Comparison of ENCODE assay signal across 1 cellular context in genomic region chr12:123494124-123494843, GRCh38.
TF ChIP-seq lines count a peak whose summit lies in the region.

No MANE protein-coding gene starts in this region.

TF ChIP-seq in WTC11, 78 proteins besides CTCF, POLR2A, EP300 and RAD21 (continued from another document):
- TF ChIP-seq USF2 (CRISPR knock-in tag; IDR thresholded peaks at IDR 0.05) (no peak), ATF6 (CRISPR knock-in tag; IDR thresholded peaks at IDR 0.05) (no peak), NR3C1 (CRISPR knock-in tag; conservative IDR thresholded peaks at IDR 0.05; ENCODE audit: low read depth) (no peak), ZBTB43 (CRISPR knock-in tag; IDR thresholded peaks at IDR 0.05) (no peak), ZSCAN18 (CRISPR knock-in tag; IDR thresholded peaks at IDR 0.05) (no peak), MYBL2 (CRISPR knock-in tag; IDR thresholded peaks at IDR 0.05) (no peak), TEAD4 (CRISPR knock-in tag; IDR thresholded peaks at IDR 0.05) (no peak)
TF ChIP-seq in WTC11: peak in this region for 0.
